ENCODE assay signal across 16 cellular contexts in the genomic region with DNA sequence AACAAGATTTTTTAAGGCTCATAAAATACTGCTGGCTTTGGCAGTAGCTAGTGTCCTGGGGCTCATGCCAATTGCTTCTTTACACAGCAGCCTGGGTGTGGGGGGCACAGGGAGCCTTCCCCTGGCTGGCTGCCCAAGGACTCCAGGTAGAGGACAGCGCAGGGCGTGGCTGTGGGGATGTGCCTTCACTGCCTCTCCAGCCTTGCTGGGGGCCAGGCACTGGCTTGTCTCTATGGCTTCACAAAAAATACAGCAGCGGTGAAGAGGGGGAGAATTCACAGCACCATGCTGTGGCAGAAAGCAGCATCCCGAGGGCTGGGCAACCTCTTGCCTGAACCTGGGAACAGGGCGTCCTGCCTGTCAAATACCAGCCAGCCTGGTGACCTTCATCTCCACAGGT. TPM values are rescaled to one million over a fixed set of nuclear protein-coding genes. Genes with fewer than 3 reads are reported as not detected.
DNase-seq lines count a peak whose midpoint lies in the region; ATAC-seq and TF ChIP-seq lines count a peak whose summit lies in the region.
"Had no signal": no experiment of that assay in that cellular context is flagged by ENCODE, and none has a peak within 500 bp of the region (broad histone marks: within the 10 kb centered on the region; RNA-seq: fewer than 3 reads in every experiment).

No MANE protein-coding gene starts in this region.

- H3K9me3 ChIP-seq in right cardiac atrium (ENCODE audit: control insufficient read depth, low read length) = peaks cover 5% of the 10 kb centered on the region
- no peaks in the 10 kb centered on the region for H3K9me3 ChIP-seq in suprapubic skin

- H3K36me3 ChIP-seq in suprapubic skin = peaks cover 7% of the 10 kb centered on the region

- H3K4me1 ChIP-seq in right cardiac atrium (ENCODE audit: control insufficient read depth, insufficient read depth, low read length) = peaks cover 8% of the 10 kb centered on the region
- peaks cover 36% of the 10 kb centered on the region for H3K4me1 ChIP-seq in suprapubic skin

- TF ChIP-seq CTCF in suprapubic skin (IDR thresholded peaks at IDR 0.05) = no peak

- H3K27me3 Mint-ChIP-seq in activated T-helper 1 cell treated with anti-CD3 and anti-CD28 coated beads, Interleukin-12 subunit alpha, Interleukin-12 subunit beta, Interleukin-2, Interleukin-4 antibody, amounts not matched to agents 30 ng/mL and 10 ng/mL and 1 ng/mL, durations not matched to agents 14 hours and 24 hours and 36 hours (ENCODE audit: insufficient read depth) = no peaks in the 10 kb centered on the region
- H3K27me3 Mint-ChIP-seq in stimulated activated naive CD8-positive, alpha-beta T cell treated with anti-CD3 and anti-CD28 coated beads, Interleukin-15, amount 100 ng/mL, for 72 hours = no peaks in the 10 kb centered on the region
- H3K27me3 Mint-ChIP-seq: activated CD4-positive, alpha-beta T cell treated with anti-CD3 and anti-CD28 coated beads, Interleukin-2, amount 10 ng/mL, durations not matched to agents 7 days and 5 days; CD4-positive, alpha-beta memory T cell; naive B cell had no signal

- no peak overlapping the region for H3K4me3 Mint-ChIP-seq in activated T-helper 1 cell treated with anti-CD3 and anti-CD28 coated beads, Interleukin-12 subunit alpha, Interleukin-12 subunit beta, Interleukin-2, Interleukin-4 antibody, amounts not matched to agents 30 ng/mL and 10 ng/mL and 1 ng/mL, durations not matched to agents 14 hours and 24 hours and 36 hours
- H3K4me3 Mint-ChIP-seq in stimulated activated naive CD8-positive, alpha-beta T cell treated with anti-CD3 and anti-CD28 coated beads, Interleukin-15, amount 100 ng/mL, for 72 hours = no peak overlapping the region
- H3K4me3 Mint-ChIP-seq: activated CD4-positive, alpha-beta T cell treated with anti-CD3 and anti-CD28 coated beads, Interleukin-2, amount 10 ng/mL, durations not matched to agents 7 days and 5 days; activated T-cell treated with anti-CD3 and anti-CD28 coated beads, Interleukin-2, amount 50 U/mL, for 72 hours; immature natural killer cell had no signal

- H3K27ac ChIP-seq in right cardiac atrium (ENCODE audit: low read length) (peak overlapping the region; percentile 1), suprapubic skin (peak overlapping the region; percentile 45)

- H3K27ac Mint-ChIP-seq in activated T-helper 1 cell treated with anti-CD3 and anti-CD28 coated beads, Interleukin-12 subunit alpha, Interleukin-12 subunit beta, Interleukin-2, Interleukin-4 antibody, amounts not matched to agents 30 ng/mL and 10 ng/mL and 1 ng/mL, durations not matched to agents 14 hours and 24 hours and 36 hours = peak overlapping the region; percentile 13
- no peak overlapping the region for H3K27ac Mint-ChIP-seq in stimulated activated naive CD8-positive, alpha-beta T cell treated with anti-CD3 and anti-CD28 coated beads, Interleukin-15, amount 100 ng/mL, for 72 hours
- H3K27ac Mint-ChIP-seq: activated CD4-positive, alpha-beta T cell treated with anti-CD3 and anti-CD28 coated beads, Interleukin-2, amount 10 ng/mL, durations not matched to agents 7 days and 5 days had no signal

- no peaks in the 10 kb centered on the region for H3K36me3 Mint-ChIP-seq in activated T-helper 1 cell treated with anti-CD3 and anti-CD28 coated beads, Interleukin-12 subunit alpha, Interleukin-12 subunit beta, Interleukin-2, Interleukin-4 antibody, amounts not matched to agents 30 ng/mL and 10 ng/mL and 1 ng/mL, durations not matched to agents 14 hours and 24 hours and 36 hours (ENCODE audit: low read depth)

- ATAC-seq in right cardiac atrium (peak in 1 of 2 donors; percentile 30), GM19452 (IDR thresholded peaks at IDR 0.05; ENCODE audit: unreplicated experiment) (no peak), GM19397 (IDR thresholded peaks at IDR 0.05; ENCODE audit: unreplicated experiment) (no peak)
- no peak for ATAC-seq in stimulated activated naive CD8-positive, alpha-beta T cell treated with anti-CD3 and anti-CD28 coated beads, Interleukin-15, amount 100 ng/mL, for 72 hours
- ATAC-seq: activated T-cell treated with anti-CD3 and anti-CD28 coated beads, Interleukin-2, amount 50 U/mL, for 72 hours; Panc1 had no signal

- H3K27me3 ChIP-seq in right cardiac atrium (ENCODE audit: control insufficient read depth, insufficient read depth) (no peaks in the 10 kb centered on the region), suprapubic skin (no peaks in the 10 kb centered on the region)

- H3K4me3 ChIP-seq in right cardiac atrium (ENCODE audit: low read length) = no peak overlapping the region
- no peak overlapping the region for H3K4me3 ChIP-seq in suprapubic skin

- DNase-seq in NCI-H1092 treated with DMSO at 0.1 percent for 48 hours (lab: John Stamatoyannopoulos, UW) (peak; percentile 6), right cardiac atrium (peak in 2 of 3 donors; percentile 69 to 73), suprapubic skin (ENCODE audit: low spot score in 2 of 2) (no peak)
- DNase-seq in activated T-helper 1 cell treated with anti-CD3 and anti-CD28 coated beads, Interleukin-12 subunit alpha, Interleukin-12 subunit beta, Interleukin-2, Interleukin-4 antibody, amounts not matched to agents 30 ng/mL and 10 ng/mL and 1 ng/mL, durations not matched to agents 14 hours and 24 hours and 36 hours (ENCODE audit: low spot score) = no peak
- DNase-seq in stimulated activated naive CD8-positive, alpha-beta T cell treated with anti-CD3 and anti-CD28 coated beads, Interleukin-15, amount 100 ng/mL, for 72 hours = no peak
- DNase-seq in activated naive CD4-positive, alpha-beta T cell treated with anti-CD3 and anti-CD28 coated beads, Interleukin-2, amount 50 U/mL, for 16 hours = no peak
- DNase-seq: activated CD4-positive, alpha-beta T cell treated with anti-CD3 and anti-CD28 coated beads, Interleukin-2, amount 10 ng/mL, durations not matched to agents 7 days and 5 days; activated T-cell treated with anti-CD3 and anti-CD28 coated beads, Interleukin-2, amount 50 U/mL, for 72 hours; CD4-positive, alpha-beta memory T cell; GDM1; immature natural killer cell; naive B cell; T-helper 2 cell had no signal

- intact Hi-C loops in activated T-helper 1 cell treated with anti-CD3 and anti-CD28 coated beads, Interleukin-12 subunit alpha, Interleukin-12 subunit beta, Interleukin-2, Interleukin-4 antibody, amounts not matched to agents 30 ng/mL and 10 ng/mL and 1 ng/mL, durations not matched to agents 14 hours and 24 hours and 36 hours (cut with micrococcal nuclease) = loop anchor here (5.0 kb wide), 1 partner anchor 66 kb away; no protein-coding TSS in a partner anchor
- intact Hi-C loops in right cardiac atrium (cut with DNase I) = loop anchor here in 1 of 4 donors (10.0 kb wide), 1 partner anchor 51 kb away; no protein-coding TSS in a partner anchor

- no peaks in the 10 kb centered on the region for H3K9me3 Mint-ChIP-seq in activated T-helper 1 cell treated with anti-CD3 and anti-CD28 coated beads, Interleukin-12 subunit alpha, Interleukin-12 subunit beta, Interleukin-2, Interleukin-4 antibody, amounts not matched to agents 30 ng/mL and 10 ng/mL and 1 ng/mL, durations not matched to agents 14 hours and 24 hours and 36 hours
- no peaks in the 10 kb centered on the region for H3K9me3 Mint-ChIP-seq in stimulated activated naive CD8-positive, alpha-beta T cell treated with anti-CD3 and anti-CD28 coated beads, Interleukin-15, amount 100 ng/mL, for 72 hours
- H3K9me3 Mint-ChIP-seq: activated CD4-positive, alpha-beta T cell treated with anti-CD3 and anti-CD28 coated beads, Interleukin-2, amount 10 ng/mL, durations not matched to agents 7 days and 5 days; activated T-cell treated with anti-CD3 and anti-CD28 coated beads, Interleukin-2, amount 50 U/mL, for 72 hours; CD4-positive, alpha-beta memory T cell; immature natural killer cell; naive B cell had no signal

- WGBS in right cardiac atrium = 74% methylated on average over 5 of the region's 5 CpGs
- 46% methylated on average over 5 of the region's 5 CpGs for WGBS in suprapubic skin

- no peak for TF ChIP-seq POLR2A in suprapubic skin (IDR thresholded peaks at IDR 0.05)

- no peak for TF ChIP-seq EP300 in suprapubic skin (IDR thresholded peaks at IDR 0.05)

- peaks cover 32% of the 10 kb centered on the region for H3K4me1 Mint-ChIP-seq in activated T-helper 1 cell treated with anti-CD3 and anti-CD28 coated beads, Interleukin-12 subunit alpha, Interleukin-12 subunit beta, Interleukin-2, Interleukin-4 antibody, amounts not matched to agents 30 ng/mL and 10 ng/mL and 1 ng/mL, durations not matched to agents 14 hours and 24 hours and 36 hours (ENCODE audit: low read depth)
- H3K4me1 Mint-ChIP-seq in stimulated activated naive CD8-positive, alpha-beta T cell treated with anti-CD3 and anti-CD28 coated beads, Interleukin-15, amount 100 ng/mL, for 72 hours = peaks cover 59% of the 10 kb centered on the region

RNA-seq across cellular contexts. Expression of a gene that starts 57.4 kb away (rescaled TPM):
- 62.6 and 64.7 TPM in 2 replicates for total RNA-seq in activated T-helper 1 cell treated with anti-CD3 and anti-CD28 coated beads, Interleukin-12 subunit alpha, Interleukin-12 subunit beta, Interleukin-2, Interleukin-4 antibody, amounts not matched to agents 30 ng/mL and 10 ng/mL and 1 ng/mL, durations not matched to agents 14 hours and 24 hours and 36 hours
- 10 to 100 TPM; 49.3 to 77.0 (median 61.5) TPM for total RNA-seq in right cardiac atrium
- polyA plus RNA-seq in right cardiac atrium = 43.2 TPM
- 10 to 100 TPM; 37.8 to 71.7 (median 56.4) TPM for total RNA-seq in suprapubic skin

Comparison
In these comparisons a context has a peak if more than half of its experiments do, and no peak if none do; other contexts are left out.
1. DNase-seq: peak in NCI-H1092 treated with DMSO at 0.1 percent for 48 hours (single experiment) and right cardiac atrium (2 of 3); none in activated T-helper 1 cell treated with anti-CD3 and anti-CD28 coated beads, Interleukin-12 subunit alpha, Interleukin-12 subunit beta, Interleukin-2, Interleukin-4 antibody, amounts not matched to agents 30 ng/mL and 10 ng/mL and 1 ng/mL, durations not matched to agents 14 hours and 24 hours and 36 hours (single experiment), suprapubic skin (0 of 2), stimulated activated naive CD8-positive, alpha-beta T cell treated with anti-CD3 and anti-CD28 coated beads, Interleukin-15, amount 100 ng/mL, for 72 hours (0 of 2) and activated naive CD4-positive, alpha-beta T cell treated with anti-CD3 and anti-CD28 coated beads, Interleukin-2, amount 50 U/mL, for 16 hours (single experiment).